Comparison of ENCODE assay signal across 16 cellular contexts in the genomic region with DNA sequence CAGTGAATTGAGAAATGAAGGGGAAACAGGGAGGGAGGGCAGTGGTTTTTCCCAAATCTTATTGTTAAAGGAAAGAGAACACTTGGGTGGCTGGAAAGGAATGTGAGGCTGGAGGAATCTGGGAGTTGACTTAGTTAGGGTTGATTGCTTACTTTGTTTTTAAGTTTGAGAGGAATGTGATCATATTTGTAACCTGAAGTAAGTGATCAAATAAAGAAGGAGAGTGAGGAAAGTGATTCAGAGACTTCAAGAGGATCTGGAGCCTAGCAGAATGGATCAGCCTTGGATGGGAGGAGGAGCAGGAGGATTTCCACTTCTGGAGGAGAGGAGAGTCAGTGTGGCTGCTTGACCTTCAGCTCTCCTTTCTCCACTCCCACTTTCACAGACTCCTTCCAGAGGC. TPM values are rescaled to one million over a fixed set of nuclear protein-coding genes. Genes with fewer than 3 reads are reported as not detected.
A peak's percentile ranks its signal among the peaks of the same experiment; 100 is the strongest.
DNase-seq lines count a peak whose midpoint lies in the region; ATAC-seq and TF ChIP-seq lines count a peak whose summit lies in the region.
"Had no signal": no experiment of that assay in that cellular context is flagged by ENCODE, and none has a peak within 500 bp of the region (broad histone marks: within the 10 kb centered on the region; RNA-seq: fewer than 3 reads in every experiment).

No MANE protein-coding gene starts in this region.

- no peaks in the 10 kb centered on the region for H3K79me2 ChIP-seq in neural progenitor cell (ENCODE audit: low read depth)

- peak; percentile 66 for DNase-seq in AG10803 (ENCODE audit: low read depth)
- peak; percentile 37 for DNase-seq in NCI-H226
- peak; percentile 64 for DNase-seq in fibroblast of peridontal ligament (ENCODE audit: extremely low read depth)
- peak; percentile 35 for DNase-seq in neural progenitor cell (ENCODE audit: low spot score)
- DNase-seq in activated naive CD4-positive, alpha-beta T cell treated with Interleukin-2 at 50 U/mL for 16 hours, result no peak
- no peak for DNase-seq in DMS 273 (lab: John Stamatoyannopoulos, UW; ENCODE audit: unreplicated experiment)
- no peak for DNase-seq in nucleus accumbens (lab: John Stamatoyannopoulos, UW)
- DNase-seq: cerebellar nuclear complex, DMS53, hypothalamus, tibial artery had no signal

- H4K20me1 ChIP-seq in neural progenitor cell (ENCODE audit: low read depth), result no peaks in the 10 kb centered on the region

- peaks cover 7% of the 10 kb centered on the region for H3K27me3 Mint-ChIP-seq in neural progenitor cell (ENCODE audit: insufficient read depth, low read depth)
- H3K27me3 Mint-ChIP-seq: activated naive CD4-positive, alpha-beta T cell treated with anti-CD3 and anti-CD28 coated beads, Interleukin-2, amount 50 U/mL, for 24 hours had no signal

- H3K36me3 Mint-ChIP-seq in neural progenitor cell, result peaks cover 4% of the 10 kb centered on the region

- no peak overlapping the region for H3K27ac ChIP-seq in neural progenitor cell
- H3K27ac ChIP-seq: prostate gland, tibial artery had no signal

- no peaks in the 10 kb centered on the region for H3K9me3 ChIP-seq in neural progenitor cell (ENCODE audit: low read depth)
- H3K9me3 ChIP-seq: prostate gland, tibial artery had no signal

- peaks cover 22% of the 10 kb centered on the region for H3K4me1 Mint-ChIP-seq in neural progenitor cell
- H3K4me1 Mint-ChIP-seq: activated naive CD4-positive, alpha-beta T cell treated with anti-CD3 and anti-CD28 coated beads, Interleukin-2, amount 50 U/mL, for 24 hours; memory B cell had no signal

- no peak for ATAC-seq in HG02885 (IDR thresholded peaks at IDR 0.05; ENCODE audit: poor library complexity, unreplicated experiment)
- ATAC-seq: GM12878 had no signal

- peaks cover 10% of the 10 kb centered on the region for H3K4me1 ChIP-seq in neural progenitor cell
- H3K4me1 ChIP-seq: prostate gland had no signal

- no peaks in the 10 kb centered on the region for H3K27me3 ChIP-seq in neural progenitor cell
- H3K27me3 ChIP-seq: tibial artery had no signal

- no peak overlapping the region for H3K4me3 Mint-ChIP-seq in neural progenitor cell
- H3K4me3 Mint-ChIP-seq: activated naive CD4-positive, alpha-beta T cell treated with anti-CD3 and anti-CD28 coated beads, Interleukin-2, amount 50 U/mL, for 24 hours; memory B cell had no signal

- no peaks in the 10 kb centered on the region for H3K36me3 ChIP-seq in neural progenitor cell
- H3K36me3 ChIP-seq: prostate gland, tibial artery had no signal

- H3K4me3 ChIP-seq in AG10803 (ENCODE audit: low read length) (no peak overlapping the region), neural progenitor cell (no peak overlapping the region)
- H3K4me3 ChIP-seq: GM12878, prostate gland, tibial artery had no signal

- peaks cover 23% of the 10 kb centered on the region for H3K9me3 Mint-ChIP-seq in neural progenitor cell
- H3K9me3 Mint-ChIP-seq: activated naive CD4-positive, alpha-beta T cell treated with anti-CD3 and anti-CD28 coated beads, Interleukin-2, amount 50 U/mL, for 24 hours had no signal

- no peak overlapping the region for H3K9ac ChIP-seq in neural progenitor cell

- no peak overlapping the region for H2AFZ ChIP-seq in neural progenitor cell (replicated peaks)

- peak overlapping the region; percentile 44 for H3K27ac Mint-ChIP-seq in neural progenitor cell
- H3K27ac Mint-ChIP-seq: activated naive CD4-positive, alpha-beta T cell treated with anti-CD3 and anti-CD28 coated beads, Interleukin-2, amount 50 U/mL, for 24 hours; memory B cell had no signal

- H3K4me2 ChIP-seq in neural progenitor cell, result peak overlapping the region; percentile 18

- TF ChIP-seq CTCF in AG10803 (conservative IDR thresholded peaks at IDR 0.05; ENCODE audit: low read length), result no peak
- no peak for TF ChIP-seq CTCF in neural progenitor cell (IDR thresholded peaks at IDR 0.05)

- H3F3A ChIP-seq in neural progenitor cell (ENCODE audit: low read depth), result peaks cover 7% of the 10 kb centered on the region

RNA-seq across cellular contexts. Expression of a gene that starts 6.0 kb away (rescaled TPM):
- 61.6 and 68.0 TPM in 2 replicates for total RNA-seq in neural progenitor cell (ENCODE audit: low replicate concordance)

Comparison
In these comparisons a context has a peak if more than half of its experiments do, and no peak if none do; other contexts are left out.
1. DNase-seq: peak in AG10803 (single experiment), NCI-H226 (single experiment), fibroblast of peridontal ligament (single experiment) and neural progenitor cell (single experiment); none in activated naive CD4-positive, alpha-beta T cell treated with Interleukin-2 at 50 U/mL for 16 hours (single experiment), DMS 273 (single experiment) and nucleus accumbens (0 of 56).